ENCODE assay signal across 23 cellular contexts in genomic region chr3:110193114-110193513, GRCh38.
DNase-seq lines count a peak whose midpoint lies in the region; ATAC-seq, FAIRE-seq and TF ChIP-seq lines count a peak whose summit lies in the region.
"Had no signal": no experiment of that assay in that cellular context is flagged by ENCODE, and none has a peak within 500 bp of the region (broad histone marks: within the 10 kb centered on the region; RNA-seq: fewer than 3 reads in every experiment).

No MANE protein-coding gene starts in this region.

- no peaks in the 10 kb centered on the region for H3F3A ChIP-seq in GM23248 (ENCODE audit: insufficient read depth)

- H3K27ac ChIP-seq in cardiac muscle cell (no peak overlapping the region), astrocyte (ENCODE audit: low read depth, low read length) (no peak overlapping the region), GM23248 (no peak overlapping the region)
- H3K27ac ChIP-seq: PC-9 had no signal

- H3K79me2 ChIP-seq in astrocyte (ENCODE audit: insufficient read depth, low read length): no peaks in the 10 kb centered on the region
- H3K79me2 ChIP-seq in GM23248 (ENCODE audit: insufficient read depth): no peaks in the 10 kb centered on the region

- H3K4me3 Mint-ChIP-seq in astrocyte (ENCODE audit: unreplicated experiment): no peak overlapping the region
- H3K4me3 Mint-ChIP-seq: CD8-positive, alpha-beta T cell had no signal

- H3K9me3 ChIP-seq in cardiac muscle cell (ENCODE audit: low read depth) (no peaks in the 10 kb centered on the region), astrocyte (ENCODE audit: insufficient read depth, low read depth, low read length) (no peaks in the 10 kb centered on the region), GM23248 (ENCODE audit: low read depth) (no peaks in the 10 kb centered on the region)

- no peak for TF ChIP-seq CTCF in cardiac muscle cell (IDR thresholded peaks at IDR 0.05; ENCODE audit: low read depth, low read length)
- no peak for TF ChIP-seq CTCF in astrocyte (IDR thresholded peaks at IDR 0.05; ENCODE audit: insufficient read depth, low read depth, low read length)

- no peak for ATAC-seq in Right ventricle myocardium superior (ENCODE audit: poor library complexity)
- ATAC-seq: CD8-positive, alpha-beta T cell had no signal

- H3K36me3 Mint-ChIP-seq in astrocyte (ENCODE audit: low read depth, unreplicated experiment): no peaks in the 10 kb centered on the region
- H3K36me3 Mint-ChIP-seq: CD8-positive, alpha-beta T cell had no signal

- H3K27ac Mint-ChIP-seq in astrocyte (ENCODE audit: unreplicated experiment): no peak overlapping the region
- H3K27ac Mint-ChIP-seq: CD8-positive, alpha-beta T cell had no signal

- in situ Hi-C loops in GM23248 (cut with MboI): no loop called here

- FAIRE-seq in astrocyte (lab: Jason Lieb, UNC): no peak
- FAIRE-seq: G401.6, GM12892, H1 had no signal

- H3K27me3 Mint-ChIP-seq in astrocyte (ENCODE audit: low read depth, unreplicated experiment): no peaks in the 10 kb centered on the region

- peaks cover 2% of the 10 kb centered on the region for H3K4me1 Mint-ChIP-seq in astrocyte (ENCODE audit: low read depth, unreplicated experiment)

- H3K4me1 ChIP-seq in cardiac muscle cell (ENCODE audit: low read depth) (peaks cover 12% of the 10 kb centered on the region), astrocyte (ENCODE audit: insufficient read depth, low read length) (no peaks in the 10 kb centered on the region), GM23248 (ENCODE audit: insufficient read depth) (no peaks in the 10 kb centered on the region)

- 96 to 97% methylated on average over 2 of the region's 2 CpGs for WGBS in GM23248 (ENCODE audit: low coverage in 1 of 2, low lambda C conversion rate in 2 of 2, missing lambda C conversion rate in 2 of 2), 2 experiments

- H3K4me2 ChIP-seq in astrocyte (ENCODE audit: low read length) (no peak overlapping the region), GM23248 (ENCODE audit: unreplicated experiment) (no peak overlapping the region)
- H3K4me2 ChIP-seq: PC-9 had no signal

- H2AFZ ChIP-seq in astrocyte (ENCODE audit: low read depth, low read length) (no peak overlapping the region), GM23248 (no peak overlapping the region; the same call in 1 of the 2 replicates)
- H2AFZ ChIP-seq: PC-9 had no signal

- H3K36me3 ChIP-seq in cardiac muscle cell (no peaks in the 10 kb centered on the region), astrocyte (ENCODE audit: insufficient read depth, low read length) (no peaks in the 10 kb centered on the region), GM23248 (ENCODE audit: low read depth) (no peaks in the 10 kb centered on the region)

- DNase-seq in cardiac muscle cell (ENCODE audit: low read depth in 1 of 2, low spot score in 1 of 2): peak; percentile 2 to 25
- no peak for DNase-seq in Right ventricle myocardium superior
- DNase-seq in astrocyte (ENCODE audit: low read depth): peak; percentile 6
- DNase-seq in kidney glomerular epithelial cell (lab: John Stamatoyannopoulos, UW): peak; percentile 4
- no peak for DNase-seq in NCI-H2107 (lab: John Stamatoyannopoulos, UW)
- no peak for DNase-seq in AG08396 (ENCODE audit: low spot score)
- DNase-seq in GM23248: no peak
- DNase-seq: 8988T; AML-193; C1 segment of cervical spinal cord; CD8-positive, alpha-beta T cell; Kasumi-1; NCI-H1417; NCI-H187 treated with DMSO at 0.1 percent for 48 hours; NCI-H2227 treated with DMSO at 0.1 percent for 48 hours; NCI-H510A treated with DMSO at 0.1 percent for 48 hours; NCI-H748 treated with DMSO at 0.1 percent for 48 hours; PC-9; RPMI8226; SHP77 treated with DMSO at 0.1 percent for 48 hours had no signal

- intact Hi-C loops in Right ventricle myocardium superior (cut with DNase I): no loop called here

- H4K20me1 ChIP-seq in astrocyte (ENCODE audit: insufficient read depth, low read length): no peaks in the 10 kb centered on the region
- H4K20me1 ChIP-seq in GM23248 (ENCODE audit: insufficient read depth): no peaks in the 10 kb centered on the region

- H3K4me3 ChIP-seq in cardiac muscle cell: no peak overlapping the region
- no peak overlapping the region for H3K4me3 ChIP-seq in astrocyte (ENCODE audit: insufficient read depth, low read depth, low read length)
- H3K4me3 ChIP-seq in GM23248: no peak overlapping the region
- H3K4me3 ChIP-seq: PC-9 had no signal

- H3K9ac ChIP-seq in astrocyte (ENCODE audit: low read length) (no peak overlapping the region), GM23248 (no peak overlapping the region)

- no peaks in the 10 kb centered on the region for H3K27me3 ChIP-seq in cardiac muscle cell
- no peaks in the 10 kb centered on the region for H3K27me3 ChIP-seq in astrocyte (ENCODE audit: insufficient read depth, low read length)
- no peaks in the 10 kb centered on the region for H3K27me3 ChIP-seq in GM23248 (replicated peaks; ENCODE audit: insufficient read depth)

- H3K9me3 Mint-ChIP-seq in astrocyte (ENCODE audit: unreplicated experiment): no peaks in the 10 kb centered on the region
- H3K9me3 Mint-ChIP-seq: CD8-positive, alpha-beta T cell had no signal

- H3K9me2 ChIP-seq in GM23248 (ENCODE audit: insufficient read depth): no peaks in the 10 kb centered on the region

Comparison
In these comparisons a context has a peak if more than half of its experiments do, and no peak if none do; other contexts are left out.
1. DNase-seq: peak in cardiac muscle cell (2 of 2), astrocyte (single experiment) and kidney glomerular epithelial cell (single experiment); none in Right ventricle myocardium superior (single experiment), NCI-H2107 (single experiment), AG08396 (single experiment) and GM23248 (single experiment).